Comparison of ENCODE assay signal across 8 cellular contexts in the genomic region with DNA sequence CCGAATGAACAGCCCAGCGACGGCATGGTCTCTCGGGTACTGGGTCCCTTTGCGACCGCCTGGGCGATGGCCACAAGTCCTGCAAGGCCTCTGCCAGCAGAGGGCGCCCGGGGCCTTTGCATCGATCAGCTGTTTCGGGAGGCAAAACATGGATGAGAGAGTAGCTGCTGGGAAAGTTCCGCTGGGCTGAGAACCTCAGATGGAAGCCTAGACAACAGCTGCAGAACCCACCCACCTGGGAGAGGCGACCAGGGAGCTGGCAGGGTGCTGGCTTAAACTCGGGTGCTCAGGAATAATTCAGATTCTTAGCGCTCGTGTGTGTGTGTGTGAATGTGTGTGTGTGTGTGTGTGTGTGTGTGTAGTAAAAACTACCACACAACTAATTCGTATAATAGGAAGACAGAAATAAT. TPM values are rescaled to one million over a fixed set of nuclear protein-coding genes. Genes with fewer than 3 reads are reported as not detected.
A peak's percentile ranks its signal among the peaks of the same experiment; 100 is the strongest.
DNase-seq lines count a peak whose midpoint lies in the region; ATAC-seq and TF ChIP-seq lines count a peak whose summit lies in the region.

No MANE protein-coding gene starts in this region.

- no peaks in the 10 kb centered on the region for H3K9me2 ChIP-seq in HCT116 (ENCODE audit: insufficient read depth)

- no peak overlapping the region for H3K27ac ChIP-seq in HCT116 (ENCODE audit: low read depth, low read length)
- no peak overlapping the region for H3K27ac ChIP-seq in gastrocnemius medialis

- H3K27me3 ChIP-seq in HCT116 (ENCODE audit: insufficient read depth, low read length), result peaks cover 22% of the 10 kb centered on the region
- H3K27me3 ChIP-seq in gastrocnemius medialis, result no peaks in the 10 kb centered on the region

- intact Hi-C loops in HCT116 (cut with micrococcal nuclease), result loop anchor here (1.0 to 10.0 kb wide), 2 partner anchors 123 to 678 kb away; partner anchors contain the start of gene ASTN2
- intact Hi-C loops in gastrocnemius medialis (cut with DNase I; ENCODE audit: low total_unique reads), result no loop called here

- POLR2A ChIA-PET in HCT116 (lab: Charles Lee), result no interaction called here

- H3K9ac ChIP-seq in HCT116 (ENCODE audit: low read length), result no peak overlapping the region

- H3K4me1 ChIP-seq in HCT116 (ENCODE audit: control insufficient read depth in 1 of 2, insufficient read depth in 2 of 2, low read length in 2 of 2), result no peaks in the 10 kb centered on the region
- no peaks in the 10 kb centered on the region for H3K4me1 ChIP-seq in gastrocnemius medialis

- TF ChIP-seq RAD21 in HCT116 (IDR thresholded peaks at IDR 0.05; ENCODE audit: low read depth), result peak; percentile 86

- TF ChIP-seq CTCF in HCT116 (IDR thresholded peaks at IDR 0.05 in 2 of 3, conservative IDR thresholded peaks at IDR 0.05 in 1 of 3; ENCODE audit: borderline replicate concordance in 1 of 3, insufficient read depth in 1 of 3, low read depth in 2 of 3, low read length in 2 of 3) (peak; percentile 63 to 95 (median 92); a peak in 5 of 6 replicates), gastrocnemius medialis (IDR thresholded peaks at IDR 0.05 in 4 of 5, conservative IDR thresholded peaks at IDR 0.05 in 1 of 5) (peak; percentile 64 to 88 (median 71))

- peak overlapping the region; percentile 19; the same call in 1 of the 2 replicates for H3K4me2 ChIP-seq in HCT116 (ENCODE audit: low read length)

- H3K4me3 ChIP-seq in HCT116 (replicated peaks in 1 of 2; ENCODE audit: low read depth in 1 of 2, low read length in 2 of 2) (no peak overlapping the region), gastrocnemius medialis (peak overlapping the region in 3 of 4 donors; percentile 7 to 37 (median 28))

- no peaks in the 10 kb centered on the region for H3K79me2 ChIP-seq in HCT116 (ENCODE audit: insufficient read depth, low read length)

- TF ChIP-seq POLR2A in HCT116 (IDR thresholded peaks at IDR 0.05; ENCODE audit: borderline replicate concordance, extremely low read depth, insufficient read depth, insufficient read length) (no peak), gastrocnemius medialis (IDR thresholded peaks at IDR 0.05) (no peak)

- no peak overlapping the region for H2AFZ ChIP-seq in HCT116 (ENCODE audit: low read depth, low read length, poor library complexity, severe bottlenecking)

- in situ Hi-C loops in gastrocnemius medialis (cut with MboI; ENCODE audit: low sequenced_read_pairs in 4 of 4), result loop anchor here in 2 of 4 donors (5.0 to 10.0 kb wide), 2 partner anchors 118 to 120 kb away; no protein-coding TSS in a partner anchor

- H3K36me3 ChIP-seq in HCT116 (ENCODE audit: control insufficient read depth in 1 of 2, insufficient read depth in 2 of 2, low read length in 2 of 2) (no peaks in the 10 kb centered on the region), gastrocnemius medialis (no peaks in the 10 kb centered on the region)

- no peaks in the 10 kb centered on the region for H4K20me1 ChIP-seq in HCT116 (ENCODE audit: insufficient read depth)

- ATAC-seq in HCT116, result peak; percentile 97
- ATAC-seq in gastrocnemius medialis, result peak; percentile 30 to 69
- no peak for ATAC-seq in HG03571 (IDR thresholded peaks at IDR 0.05; ENCODE audit: unreplicated experiment)

- BruUV-seq in HCT116 (replicated peaks; lab: Mats Ljungman, UMichigan), result no TSS peak

- RAD21 ChIA-PET in HCT116 (lab: Charles Lee; ENCODE audit: low non-redundant PET in 1 of 2, low total read pairs in 2 of 2, uncharacterized antibody in 2 of 2, unreplicated experiment in 2 of 2), result interaction anchor here (0.7 to 1.5 kb wide), 3 partner anchors 123 to 1660 kb away, joined by 3 to 17 read pairs (median 5); no protein-coding TSS in a partner anchor

- CTCF ChIA-PET in HCT116 (lab: Charles Lee), result interaction anchor here (0.6 to 4.2 kb wide), 4 partner anchors 84 to 189 kb away, joined by 3 to 70 read pairs (median 3); no protein-coding TSS in a partner anchor

- H3K9me3 ChIP-seq in HCT116 (ENCODE audit: control insufficient read depth in 1 of 2, insufficient read depth in 1 of 2, low read depth in 1 of 2, low read length in 2 of 2) (no peaks in the 10 kb centered on the region), gastrocnemius medialis (no peaks in the 10 kb centered on the region)

- DNase-seq in ELF-1 (ENCODE audit: low read depth, low spot score), result peak; percentile 93
- DNase-seq in HCT116 (ENCODE audit: low read depth, low spot score), result peak; percentile 64
- DNase-seq in NCI-H128 (lab: John Stamatoyannopoulos, UW; ENCODE audit: unreplicated experiment), result peak; percentile 82
- DNase-seq in SW480 (ENCODE audit: low spot score), result peak; percentile 76
- DNase-seq in anterior cingulate cortex (lab: John Stamatoyannopoulos, UW), result peak in 56 of 58 donors; percentile 26 to 90 (median 68)
- DNase-seq in hepatic stellate cell (ENCODE audit: low spot score), result peak; percentile 86
- DNase-seq in gastrocnemius medialis, result peak; percentile 36 to 55

TF ChIP-seq in HCT116, 20 proteins besides CTCF, POLR2A, EP300 and RAD21:
- TF ChIP-seq EGR1 (IDR thresholded peaks at IDR 0.05; ENCODE audit: low read depth) (no peak), MAX (IDR thresholded peaks at IDR 0.05) (no peak), SIN3A (IDR thresholded peaks at IDR 0.05; ENCODE audit: low read depth) (no peak), CBX3 (IDR thresholded peaks at IDR 0.05; ENCODE audit: low read depth) (0 out of 2 replicates have a peak, but pooled peaks have one; percentile 33)

RNA-seq across cellular contexts. Expression of gene TRIM32, which starts 50.0 kb away (rescaled TPM):
- 23.2 TPM for total RNA-seq in HCT116 (2021; ENCODE audit: unreplicated experiment)
- 11.0 and 12.9 TPM in 2 replicates for polyA plus RNA-seq in HCT116 (2012)
- total RNA-seq in gastrocnemius medialis, result 10 to 100 TPM; 12.6 to 25.8 (median 24.3) TPM

Comparison
In these comparisons a context has a peak if more than half of its experiments do, and no peak if none do; other contexts are left out.
1. H3K4me3 ChIP-seq: peak in gastrocnemius medialis (3 of 4); none in HCT116 (0 of 2).
2. Peak in every context shown above with its lines, with median percentiles within 50 percentile points of each other: DNase-seq.